ENCODE assay signal across 31 cellular contexts in genomic region chr4:150853882-150854281, GRCh38.
"Had no signal": no experiment of that assay in that cellular context is flagged by ENCODE, and none has a peak within 500 bp of the region (broad histone marks: within the 10 kb centered on the region; RNA-seq: fewer than 3 reads in every experiment).

No MANE protein-coding gene starts in this region.

- H3K9me3 ChIP-seq: ascending aorta had no signal

- H3K4me1 ChIP-seq: ascending aorta had no signal

- H3K27ac ChIP-seq: ascending aorta, cardiac muscle cell, VCaP had no signal

- H3K4me3 ChIP-seq: ascending aorta, cardiac muscle cell had no signal

- DNase-seq: activated B cell treated with CpG ODN at 0.5 μM for 24 hours; activated CD4-positive, alpha-beta memory T cell treated with anti-CD3 and anti-CD28 coated beads for 36 hours; activated CD4-positive, alpha-beta T cell treated with anti-CD3 and anti-CD28 coated beads for 4 hours; activated CD4-positive, alpha-beta T cell treated with anti-CD3 and anti-CD28 coated beads, Interleukin-2, amount 10 ng/mL, durations not matched to agents 24 days and 14 days; activated CD4-positive, alpha-beta T cell treated with anti-CD3 and anti-CD28 coated beads, Interleukin-2, amount 50 U/mL, for 1 hour; activated CD4-positive, alpha-beta T cell treated with anti-CD3 and anti-CD28 coated beads, Interleukin-2, amount 50 U/mL, for 4 hours; activated CD4-positive, CD25-positive, alpha-beta regulatory T cell treated with anti-CD3 and anti-CD28 coated beads, Interleukin-2, amount 50 U/mL, for 72 hours; activated CD8-positive, alpha-beta memory T cell treated with anti-CD3 and anti-CD28 coated beads, Interleukin-2, amount 50 U/mL, for 4 hours; activated CD8-positive, alpha-beta T cell treated with anti-CD3 and anti-CD28 coated beads for 36 hours; activated effector memory CD4-positive, alpha-beta T cell treated with anti-CD3 and anti-CD28 coated beads, Interleukin-2, amount 50 U/mL, for 16 hours; activated gamma-delta T cell treated with Interleukin-2 at 50 U/mL for 16 hours; activated naive CD4-positive, alpha-beta T cell; activated naive CD4-positive, alpha-beta T cell treated with anti-CD3 and anti-CD28 coated beads for 36 hours; activated naive CD4-positive, alpha-beta T cell treated with anti-CD3 and anti-CD28 coated beads, Interleukin-2, amount 50 U/mL, for 16 hours; activated naive CD8-positive, alpha-beta T cell treated with anti-CD3 and anti-CD28 coated beads for 36 hours; activated T-cell treated with anti-CD3 and anti-CD28 coated beads for 4 hours; activated T-cell treated with anti-CD3 and anti-CD28 coated beads, Interleukin-2, amount 50 U/mL, for 1 hour; activated T-cell treated with anti-CD3 and anti-CD28 coated beads, Interleukin-2, amount 50 U/mL, for 4 hours; activated T-cell treated with anti-CD3 and anti-CD28 coated beads, Interleukin-2, amount 50 U/mL, for 72 hours; amygdala; anterior cingulate cortex; caudate nucleus; cerebellar nuclear complex; T-helper 1 cell; T-helper 2 cell; T-helper 9 cell had no signal

- FAIRE-seq: bronchial epithelial cell, TTC549 had no signal

- H3K27me3 ChIP-seq: ascending aorta, cardiac muscle cell had no signal
